1 cellular context compared by ENCODE assay signal in genomic region chr2:47309952-47310800, GRCh38.
TF ChIP-seq lines count a peak whose summit lies in the region.

No MANE protein-coding gene starts in this region.

TF ChIP-seq in GM23338, 12 proteins besides CTCF, POLR2A, EP300 and RAD21 (continued from another document):
- TF ChIP-seq ZNF462 (CRISPR knock-in tag; IDR thresholded peaks at IDR 0.05) (no peak), ETS1 (IDR thresholded peaks at IDR 0.05) (no peak), POLR2AphosphoS5 (IDR thresholded peaks at IDR 0.05; ENCODE audit: low read depth) (no peak), STAT1 (IDR thresholded peaks at IDR 0.05; ENCODE audit: unreplicated experiment) (no peak), EZH2 (IDR thresholded peaks at IDR 0.05; ENCODE audit: low read depth, unreplicated experiment) (no peak), CREB1 (CRISPR knock-in tag; IDR thresholded peaks at IDR 0.05; ENCODE audit: low read depth) (no peak), JUNB (IDR thresholded peaks at IDR 0.05; ENCODE audit: unreplicated experiment) (no peak), NANOG (IDR thresholded peaks at IDR 0.05; ENCODE audit: borderline replicate concordance) (no peak), EZH2phosphoT487 (IDR thresholded peaks at IDR 0.05; ENCODE audit: unreplicated experiment) (no peak), REST (IDR thresholded peaks at IDR 0.05; ENCODE audit: unreplicated experiment) (no peak), ZNF331 (CRISPR knock-in tag; IDR thresholded peaks at IDR 0.05; ENCODE audit: low read depth) (no peak)
